Comparison of ENCODE assay signal across 1 cellular context in genomic region chr6:15026832-15027231, GRCh38.
TF ChIP-seq lines count a peak whose summit lies in the region.

No MANE protein-coding gene starts in this region.

TF ChIP-seq in HepG2, 621 proteins besides CTCF, POLR2A, EP300 and RAD21 (continued from another document and continues in another):
- no peak for TF ChIP-seq ZNF280B (CRISPR knock-in tag; IDR thresholded peaks at IDR 0.05; ENCODE audit: borderline replicate concordance)
- TF ChIP-seq HNF4A (CRISPR knock-in tag; IDR thresholded peaks at IDR 0.05): no peak
- no peak for TF ChIP-seq BRD4 (CRISPR knock-in tag; IDR thresholded peaks at IDR 0.05)
- TF ChIP-seq ZNF280D (CRISPR knock-in tag; IDR thresholded peaks at IDR 0.05): no peak
- TF ChIP-seq ZNF550 (CRISPR knock-in tag; IDR thresholded peaks at IDR 0.05; ENCODE audit: borderline replicate concordance): no peak
- TF ChIP-seq CC2D1A (CRISPR knock-in tag; IDR thresholded peaks at IDR 0.05): no peak
- TF ChIP-seq NFE2 (CRISPR knock-in tag; IDR thresholded peaks at IDR 0.05): no peak
- 0 out of 2 replicates have a peak, but pooled peaks have one; percentile 60 for TF ChIP-seq BORCS8-MEF2B (CRISPR knock-in tag; IDR thresholded peaks at IDR 0.05)
- no peak for TF ChIP-seq MIER2 (CRISPR knock-in tag; IDR thresholded peaks at IDR 0.05)
- TF ChIP-seq ZNF383 (CRISPR knock-in tag; IDR thresholded peaks at IDR 0.05; ENCODE audit: borderline replicate concordance): no peak
- peak; percentile 75 for TF ChIP-seq MEIS2 (CRISPR knock-in tag; IDR thresholded peaks at IDR 0.05)
- TF ChIP-seq ZNF317 (CRISPR knock-in tag; IDR thresholded peaks at IDR 0.05): peak; percentile 65; the same call in 1 of the 2 replicates
- TF ChIP-seq SPEN (CRISPR knock-in tag; IDR thresholded peaks at IDR 0.05; ENCODE audit: low read depth): no peak
- no peak for TF ChIP-seq LBX2 (CRISPR knock-in tag; IDR thresholded peaks at IDR 0.05; ENCODE audit: borderline replicate concordance)
- no peak for TF ChIP-seq ZUFSP (CRISPR knock-in tag; IDR thresholded peaks at IDR 0.05; ENCODE audit: borderline replicate concordance)
- TF ChIP-seq PHF20 (CRISPR knock-in tag; IDR thresholded peaks at IDR 0.05): no peak
- TF ChIP-seq IRF1 (CRISPR knock-in tag; IDR thresholded peaks at IDR 0.05; ENCODE audit: low read depth): no peak
- no peak for TF ChIP-seq CSRNP2 (CRISPR knock-in tag; conservative IDR thresholded peaks at IDR 0.05; ENCODE audit: low read depth)
- no peak for TF ChIP-seq NFATC3 (CRISPR knock-in tag; IDR thresholded peaks at IDR 0.05)
- TF ChIP-seq ZBTB2 (CRISPR knock-in tag; IDR thresholded peaks at IDR 0.05; ENCODE audit: low read depth): no peak
- TF ChIP-seq MED8 (CRISPR knock-in tag; IDR thresholded peaks at IDR 0.05; ENCODE audit: insufficient replicate concordance): no peak
- no peak for TF ChIP-seq ZNF484 (CRISPR knock-in tag; IDR thresholded peaks at IDR 0.05; ENCODE audit: borderline replicate concordance, low read depth)
- no peak for TF ChIP-seq SOX6 (IDR thresholded peaks at IDR 0.05)
- 0 out of 2 replicates have a peak, but pooled peaks have one; percentile 58 for TF ChIP-seq SOX6 (CRISPR knock-in tag; IDR thresholded peaks at IDR 0.05)
- no peak for TF ChIP-seq FIP1L1 (IDR thresholded peaks at IDR 0.05; ENCODE audit: borderline replicate concordance, insufficient read depth, low read depth, low read length)
- TF ChIP-seq NFIC (IDR thresholded peaks at IDR 0.05; ENCODE audit: low read length): no peak
- no peak for TF ChIP-seq ZNF768 (CRISPR knock-in tag; IDR thresholded peaks at IDR 0.05)
- no peak for TF ChIP-seq ZNF503 (CRISPR knock-in tag; IDR thresholded peaks at IDR 0.05)
- no peak for TF ChIP-seq GMEB2 (CRISPR knock-in tag; IDR thresholded peaks at IDR 0.05; ENCODE audit: low read depth)
- peak; percentile 79 for TF ChIP-seq SIX4 (CRISPR knock-in tag; IDR thresholded peaks at IDR 0.05)
- no peak for TF ChIP-seq CHD2 (IDR thresholded peaks at IDR 0.05; ENCODE audit: low read depth, low read length)
- TF ChIP-seq FOXJ3 (CRISPR knock-in tag; IDR thresholded peaks at IDR 0.05; ENCODE audit: borderline replicate concordance): peak; percentile 64; the same call in 1 of the 2 replicates
- TF ChIP-seq SKIL (CRISPR knock-in tag; IDR thresholded peaks at IDR 0.05; ENCODE audit: borderline replicate concordance): peak; percentile 38; the same call in 1 of the 2 replicates
- TF ChIP-seq GTF2F1 (IDR thresholded peaks at IDR 0.05; ENCODE audit: low read length): no peak
- TF ChIP-seq ZNF557 (CRISPR knock-in tag; IDR thresholded peaks at IDR 0.05): no peak
- TF ChIP-seq FOXA3 (CRISPR knock-in tag; IDR thresholded peaks at IDR 0.05): peak; percentile 96
- no peak for TF ChIP-seq SUZ12 (IDR thresholded peaks at IDR 0.05; ENCODE audit: low read depth, low read length)
- TF ChIP-seq ZNF556 (CRISPR knock-in tag; IDR thresholded peaks at IDR 0.05; ENCODE audit: borderline replicate concordance): no peak
- no peak for TF ChIP-seq NR2F2 (IDR thresholded peaks at IDR 0.05; ENCODE audit: borderline replicate concordance, low read depth)
- no peak for TF ChIP-seq TSC22D2 (CRISPR knock-in tag; IDR thresholded peaks at IDR 0.05; ENCODE audit: borderline replicate concordance)
- no peak for TF ChIP-seq SRSF1 (optimal IDR thresholded peaks at IDR 0.05; ENCODE audit: low read depth, low read length)
- TF ChIP-seq SALL1 (CRISPR knock-in tag; IDR thresholded peaks at IDR 0.05): peak; percentile 84
- no peak; the same call in 1 of the 2 replicates for TF ChIP-seq YEATS2 (CRISPR knock-in tag; IDR thresholded peaks at IDR 0.05; ENCODE audit: borderline replicate concordance)
- no peak for TF ChIP-seq MTA1 (CRISPR knock-in tag; IDR thresholded peaks at IDR 0.05; ENCODE audit: borderline replicate concordance)
- no peak for TF ChIP-seq HNRNPLL (IDR thresholded peaks at IDR 0.05; ENCODE audit: low read depth, low read length, poor library complexity, severe bottlenecking)
- peak; percentile 18; the same call in 1 of the 2 replicates for TF ChIP-seq DRAP1 (CRISPR knock-in tag; IDR thresholded peaks at IDR 0.05)
- no peak for TF ChIP-seq ZNF563 (CRISPR knock-in tag; IDR thresholded peaks at IDR 0.05)
- TF ChIP-seq ETS1 (CRISPR knock-in tag; IDR thresholded peaks at IDR 0.05): no peak
- TF ChIP-seq TAF15 (IDR thresholded peaks at IDR 0.05; ENCODE audit: low read depth, low read length, poor library complexity, severe bottlenecking): no peak
